In genomic region chr20:43844778-43845614, GRCh38 we compare ENCODE assay signal across 8 cellular contexts.
A peak's percentile ranks its signal among the peaks of the same experiment; 100 is the strongest.
DNase-seq lines count a peak whose midpoint lies in the region; ATAC-seq and TF ChIP-seq lines count a peak whose summit lies in the region.

No MANE protein-coding gene starts in this region.

- CTCF ChIA-PET in AG04449 (lab: Yijun Ruan, JAX) = interaction anchor here (1.0 to 4.0 kb wide), 6 partner anchors 10 to 237 kb away, joined by 3 to 22 read pairs (median 5); no protein-coding TSS in a partner anchor

- no peak overlapping the region for H3K9ac ChIP-seq in neural progenitor cell

- no peaks in the 10 kb centered on the region for H3K36me3 ChIP-seq in hepatocyte (replicated peaks; ENCODE audit: insufficient read depth, low read depth)
- H3K36me3 ChIP-seq in neural progenitor cell = no peaks in the 10 kb centered on the region

- H4K20me1 ChIP-seq in hepatocyte (ENCODE audit: insufficient read depth, poor library complexity, severe bottlenecking) (no peaks in the 10 kb centered on the region), neural progenitor cell (ENCODE audit: low read depth) (no peaks in the 10 kb centered on the region)

- H3K9me3 ChIP-seq in hepatocyte (ENCODE audit: low read depth) = no peaks in the 10 kb centered on the region
- no peaks in the 10 kb centered on the region for H3K9me3 ChIP-seq in neural progenitor cell (ENCODE audit: low read depth)

- H3K27me3 ChIP-seq in hepatocyte = peaks cover 2% of the 10 kb centered on the region
- no peaks in the 10 kb centered on the region for H3K27me3 ChIP-seq in neural progenitor cell

- ATAC-seq in GM21825 (IDR thresholded peaks at IDR 0.05; ENCODE audit: unreplicated experiment) (no peak), HG02885 (IDR thresholded peaks at IDR 0.05; ENCODE audit: poor library complexity, unreplicated experiment) (no peak)

- H3K27ac Mint-ChIP-seq in activated T-helper 2 cell treated with anti-CD3 and anti-CD28 coated beads, Interferon-gamma antibody, Interleukin-2, Interleukin-4, amounts not matched to agents 10 μg/mL and 5 μg/mL and 100 μg/mL, durations not matched to agents 14 hours and 24 hours and 36 hours = peak overlapping the region; percentile 63
- no peak overlapping the region for H3K27ac Mint-ChIP-seq in neural progenitor cell

- DNase-seq in AG04449 (ENCODE audit: low read depth, low spot score) (peak; percentile 77), HPDE6-E6E7 (ENCODE audit: extremely low spot score) (peak; percentile 67), hepatocyte (ENCODE audit: low spot score) (peak; percentile 30), neural progenitor cell (ENCODE audit: low spot score) (no peak), putamen (ENCODE audit: low spot score) (no peak)
- DNase-seq in activated T-helper 2 cell treated with anti-CD3 and anti-CD28 coated beads, Interferon-gamma antibody, Interleukin-2, Interleukin-4, amounts not matched to agents 10 μg/mL and 5 μg/mL and 100 μg/mL, durations not matched to agents 14 hours and 24 hours and 36 hours (ENCODE audit: low spot score) = no peak

- H3K27ac ChIP-seq in hepatocyte (no peak overlapping the region), neural progenitor cell (no peak overlapping the region)

- no peaks in the 10 kb centered on the region for H3K9me3 Mint-ChIP-seq in activated T-helper 2 cell treated with anti-CD3 and anti-CD28 coated beads, Interferon-gamma antibody, Interleukin-2, Interleukin-4, amounts not matched to agents 10 μg/mL and 5 μg/mL and 100 μg/mL, durations not matched to agents 14 hours and 24 hours and 36 hours
- H3K9me3 Mint-ChIP-seq in neural progenitor cell = no peaks in the 10 kb centered on the region

- TF ChIP-seq CTCF in AG04449 (IDR thresholded peaks at IDR 0.05; ENCODE audit: insufficient read depth, low read length, missing control alignments) = peak; percentile 47
- TF ChIP-seq CTCF in hepatocyte (IDR thresholded peaks at IDR 0.05; ENCODE audit: poor library complexity) = peak; percentile 10
- TF ChIP-seq CTCF in neural progenitor cell (IDR thresholded peaks at IDR 0.05) = no peak

- no peaks in the 10 kb centered on the region for H3K9me2 ChIP-seq in hepatocyte (replicated peaks; ENCODE audit: insufficient read depth)

- POLR2A ChIA-PET in AG04449 (lab: Yijun Ruan, JAX) = interaction anchor here (0.8 kb wide), 1 partner anchor 133 kb away, joined by 3 read pairs; no protein-coding TSS in a partner anchor

- no peaks in the 10 kb centered on the region for H3K36me3 Mint-ChIP-seq in activated T-helper 2 cell treated with anti-CD3 and anti-CD28 coated beads, Interferon-gamma antibody, Interleukin-2, Interleukin-4, amounts not matched to agents 10 μg/mL and 5 μg/mL and 100 μg/mL, durations not matched to agents 14 hours and 24 hours and 36 hours (ENCODE audit: low read depth)
- H3K36me3 Mint-ChIP-seq in neural progenitor cell = no peaks in the 10 kb centered on the region

- H2AFZ ChIP-seq in hepatocyte (no peak overlapping the region), neural progenitor cell (replicated peaks) (no peak overlapping the region)

- H3K79me2 ChIP-seq in hepatocyte (no peaks in the 10 kb centered on the region), neural progenitor cell (ENCODE audit: low read depth) (no peaks in the 10 kb centered on the region)

- peaks cover 8% of the 10 kb centered on the region for H3K4me1 ChIP-seq in hepatocyte (ENCODE audit: insufficient read depth)
- H3K4me1 ChIP-seq in neural progenitor cell = no peaks in the 10 kb centered on the region

- H3K27me3 Mint-ChIP-seq in activated T-helper 2 cell treated with anti-CD3 and anti-CD28 coated beads, Interferon-gamma antibody, Interleukin-2, Interleukin-4, amounts not matched to agents 10 μg/mL and 5 μg/mL and 100 μg/mL, durations not matched to agents 14 hours and 24 hours and 36 hours (ENCODE audit: low read depth) = peaks cover 4% of the 10 kb centered on the region
- peaks cover 3% of the 10 kb centered on the region for H3K27me3 Mint-ChIP-seq in neural progenitor cell (ENCODE audit: insufficient read depth, low read depth)

- H3K4me3 ChIP-seq in AG04449 (ENCODE audit: low read depth, low read length) = no peak overlapping the region
- no peak overlapping the region for H3K4me3 ChIP-seq in hepatocyte
- no peak overlapping the region for H3K4me3 ChIP-seq in neural progenitor cell

- peaks cover 42% of the 10 kb centered on the region for H3K4me1 Mint-ChIP-seq in activated T-helper 2 cell treated with anti-CD3 and anti-CD28 coated beads, Interferon-gamma antibody, Interleukin-2, Interleukin-4, amounts not matched to agents 10 μg/mL and 5 μg/mL and 100 μg/mL, durations not matched to agents 14 hours and 24 hours and 36 hours (ENCODE audit: low read depth)
- H3K4me1 Mint-ChIP-seq in neural progenitor cell = peaks cover 14% of the 10 kb centered on the region

- H3K4me2 ChIP-seq in hepatocyte = no peak overlapping the region
- H3K4me2 ChIP-seq in neural progenitor cell = no peak overlapping the region

- H3F3A ChIP-seq in neural progenitor cell (ENCODE audit: low read depth) = no peaks in the 10 kb centered on the region

- H3K4me3 Mint-ChIP-seq in activated T-helper 2 cell treated with anti-CD3 and anti-CD28 coated beads, Interferon-gamma antibody, Interleukin-2, Interleukin-4, amounts not matched to agents 10 μg/mL and 5 μg/mL and 100 μg/mL, durations not matched to agents 14 hours and 24 hours and 36 hours (ENCODE audit: low read depth) = no peak overlapping the region
- H3K4me3 Mint-ChIP-seq in neural progenitor cell = no peak overlapping the region

- intact Hi-C loops in activated T-helper 2 cell treated with anti-CD3 and anti-CD28 coated beads, Interferon-gamma antibody, Interleukin-2, Interleukin-4, amounts not matched to agents 10 μg/mL and 5 μg/mL and 100 μg/mL, durations not matched to agents 14 hours and 24 hours and 36 hours (cut with micrococcal nuclease) = loop anchor here (5.0 to 10.0 kb wide), 2 partner anchors 237 to 390 kb away; partner anchors contain the start of gene SRSF6

- WGBS in hepatocyte (ENCODE audit: low lambda C conversion rate, missing lambda C conversion rate) = 58% methylated on average over 6 of the region's 6 CpGs

Comparison
In these comparisons a context has a peak if more than half of its experiments do, and no peak if none do; other contexts are left out.
1. DNase-seq: peak in AG04449 (single experiment), HPDE6-E6E7 (single experiment) and hepatocyte (single experiment); none in activated T-helper 2 cell treated with anti-CD3 and anti-CD28 coated beads, Interferon-gamma antibody, Interleukin-2, Interleukin-4, amounts not matched to agents 10 μg/mL and 5 μg/mL and 100 μg/mL, durations not matched to agents 14 hours and 24 hours and 36 hours (single experiment), neural progenitor cell (single experiment) and putamen (single experiment).